ENCODE assay signal across 8 cellular contexts in the genomic region with DNA sequence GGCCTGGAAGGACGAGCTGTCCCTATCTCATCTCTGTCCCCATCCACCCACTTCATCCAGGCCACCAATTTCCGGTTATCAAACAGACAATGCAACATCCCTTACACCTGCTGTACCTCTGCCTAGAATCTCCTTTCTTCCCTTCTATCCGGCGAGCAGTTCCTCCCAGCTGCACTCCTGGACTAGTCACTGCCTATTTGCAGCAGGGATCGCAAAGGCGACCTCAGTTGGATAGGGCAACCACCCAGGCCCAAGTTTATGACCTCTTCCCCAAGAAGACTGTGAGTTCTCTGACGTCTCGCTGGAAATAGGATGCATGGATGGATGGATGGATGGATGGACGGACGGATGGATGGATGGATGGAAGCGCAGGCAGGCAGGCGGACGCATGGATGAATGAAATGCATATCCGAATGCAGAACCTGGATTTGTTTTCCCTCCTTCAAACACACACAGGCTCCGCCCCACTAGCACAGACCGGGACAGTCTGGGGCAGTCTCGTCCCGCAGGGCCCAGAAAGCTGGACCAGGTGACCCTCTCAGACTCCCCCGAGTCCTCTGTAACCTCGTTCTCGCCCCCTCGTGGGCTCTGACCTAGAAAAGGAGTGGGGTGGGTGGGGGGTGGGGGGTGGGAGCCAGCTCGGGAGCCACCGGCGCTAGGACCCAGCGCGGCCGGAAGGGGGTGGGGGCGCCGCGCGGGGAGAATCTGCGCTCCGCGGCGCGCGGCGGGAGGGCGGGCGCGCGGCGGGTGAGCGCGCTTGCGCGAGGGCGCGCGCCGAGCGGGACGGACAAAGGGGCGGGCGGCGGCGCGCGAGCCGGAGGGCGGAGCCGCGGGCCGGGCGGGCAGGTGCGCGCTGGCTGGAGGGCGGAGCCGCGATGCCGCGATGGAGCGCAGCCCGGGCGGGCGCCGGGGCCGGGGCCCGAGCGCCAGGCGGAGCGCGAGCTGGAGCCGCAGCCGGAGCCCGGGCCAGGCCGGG. TPM values are rescaled to one million over a fixed set of nuclear protein-coding genes. Genes with fewer than 3 reads are reported as not detected.
DNase-seq lines count a peak whose midpoint lies in the region; ATAC-seq, FAIRE-seq and TF ChIP-seq lines count a peak whose summit lies in the region.

SBK1 (plus strand) TSS at position 875 of the 976 bp plus-strand sequence. CDS start 24,867 bp downstream, outside the sequence.

- POLR2A ChIA-PET in RWPE1 (lab: Yijun Ruan, JAX; ENCODE audit: low non-redundant PET), result no interaction called here

- FAIRE-seq in D721Med (lab: Jason Lieb, UNC), result no peak

- peak; percentile 80 for DNase-seq in D721Med (ENCODE audit: insufficient read length, low spot score)
- DNase-seq in LHCN-M2 (ENCODE audit: low read depth), result peak; percentile 34
- peak; percentile 94 for DNase-seq in RWPE1 (ENCODE audit: low spot score)
- peak; percentile 76 for DNase-seq in activated T-helper 9 cell treated with anti-CD3 and anti-CD28 coated beads, Interleukin-2, amount 50 U/mL, for 16 hours (ENCODE audit: low read depth)
- DNase-seq in fibroblast of the aortic adventitia (ENCODE audit: low read depth), result peak; percentile 32
- DNase-seq in neural progenitor cell (ENCODE audit: low spot score), result peak; percentile 95

- no peaks in the 10 kb centered on the region for H3K9me3 ChIP-seq in neural progenitor cell (ENCODE audit: low read depth)
- H3K9me3 ChIP-seq in stomach smooth muscle (ENCODE audit: control insufficient read depth in 2 of 2, low read length in 2 of 2), result no peaks in the 10 kb centered on the region

- peak within 1 kb of the TSS; percentile 85 for H3K9ac ChIP-seq in neural progenitor cell
- H3K9ac ChIP-seq in stomach smooth muscle (ENCODE audit: low read length in 2 of 2), result peak within 1 kb of the TSS; percentile 55 to 58

- peaks cover 7% of the 10 kb centered on the region for H3K36me3 Mint-ChIP-seq in neural progenitor cell

- H3K27me3 Mint-ChIP-seq in neural progenitor cell (ENCODE audit: insufficient read depth, low read depth), result peaks cover 5% of the 10 kb centered on the region

- peaks cover 42% of the 10 kb centered on the region for H3K4me1 Mint-ChIP-seq in neural progenitor cell

- TF ChIP-seq CTCF in D721Med (IDR thresholded peaks at IDR 0.05; ENCODE audit: insufficient read depth, missing control alignments), result no peak
- TF ChIP-seq CTCF in RWPE1 (conservative IDR thresholded peaks at IDR 0.05; ENCODE audit: low read depth), result no peak
- no peak for TF ChIP-seq CTCF in fibroblast of the aortic adventitia (IDR thresholded peaks at IDR 0.05; ENCODE audit: insufficient read depth, low read length)
- no peak for TF ChIP-seq CTCF in neural progenitor cell (IDR thresholded peaks at IDR 0.05)

- no peaks in the 10 kb centered on the region for H3K9me3 Mint-ChIP-seq in neural progenitor cell

- H3K4me1 ChIP-seq in neural progenitor cell (peaks cover 14% of the 10 kb centered on the region), stomach smooth muscle (ENCODE audit: control insufficient read depth, insufficient read depth, low read length) (peaks cover 17% of the 10 kb centered on the region)

- H4K20me1 ChIP-seq in neural progenitor cell (ENCODE audit: low read depth), result peaks cover 41% of the 10 kb centered on the region

- H3K4me3 Mint-ChIP-seq in neural progenitor cell, result peak within 1 kb of the TSS; percentile 99

- H3F3A ChIP-seq in neural progenitor cell (ENCODE audit: low read depth), result peaks cover 11% of the 10 kb centered on the region

- peak within 1 kb of the TSS; percentile 75 for H3K27ac ChIP-seq in RWPE1
- H3K27ac ChIP-seq in neural progenitor cell, result no peak within 1 kb of the TSS
- no peak within 1 kb of the TSS for H3K27ac ChIP-seq in stomach smooth muscle (ENCODE audit: low read length)

- ATAC-seq in GM21723 (IDR thresholded peaks at IDR 0.05; ENCODE audit: unreplicated experiment), result peak; percentile 86

- peak within 1 kb of the TSS; percentile 65 for H2AFZ ChIP-seq in neural progenitor cell (replicated peaks)

- H3K36me3 ChIP-seq in neural progenitor cell (no peaks in the 10 kb centered on the region), stomach smooth muscle (ENCODE audit: control insufficient read depth in 2 of 2, insufficient read depth in 2 of 2, low read length in 2 of 2) (no peaks in the 10 kb centered on the region)

- H3K4me3 ChIP-seq in fibroblast of the aortic adventitia (ENCODE audit: low read depth, low read length) (peak within 1 kb of the TSS; percentile 65), neural progenitor cell (peak within 1 kb of the TSS; percentile 100), stomach smooth muscle (ENCODE audit: low read length in 2 of 2) (peak within 1 kb of the TSS; percentile 76 to 82)

- H3K79me2 ChIP-seq in neural progenitor cell (ENCODE audit: low read depth), result peaks cover 61% of the 10 kb centered on the region

- H3K27ac Mint-ChIP-seq in neural progenitor cell, result peak within 1 kb of the TSS; percentile 99

- peak within 1 kb of the TSS; percentile 99 for H3K4me2 ChIP-seq in neural progenitor cell

- CTCF ChIA-PET in RWPE1 (lab: Yijun Ruan, JAX), result interaction anchor here (0.5 to 1.5 kb wide), 4 partner anchors 9 to 32 kb away, joined by 3 to 5 read pairs (median 4); no protein-coding TSS in a partner anchor

- H3K27me3 ChIP-seq in neural progenitor cell (no peaks in the 10 kb centered on the region), stomach smooth muscle (ENCODE audit: control insufficient read depth in 1 of 2, insufficient read depth in 2 of 2, low read length in 2 of 2) (peaks cover 0 to 2% of the 10 kb centered on the region in 2 donors)

RNA-seq across cellular contexts. Expression of gene SBK1, which starts in this region (rescaled TPM):
- under 0.01 and 0.06 TPM in 2 replicates for total RNA-seq in LHCN-M2 (2014; rRNA removed)
- 0.05 TPM for polyA plus RNA-seq in LHCN-M2 (2012)
- under 0.01 TPM in 1 of 2 replicates, not detected in the other for total RNA-seq in fibroblast of the aortic adventitia (ENCODE audit: low replicate concordance)
- 4.6 and 16.4 TPM in 2 replicates for total RNA-seq in neural progenitor cell (ENCODE audit: low replicate concordance)

Comparison
In these comparisons a context has a peak if more than half of its experiments do, and no peak if none do; other contexts are left out.
1. Peak in DNase-seq in LHCN-M2; RNA of the gene not detected or under 1 TPM.
2. Peak in DNase-seq and H3K4me3 ChIP-seq in fibroblast of the aortic adventitia; RNA of the gene not detected or under 1 TPM.
3. DNase-seq: peak in every context shown above with its lines; median percentile 95 in neural progenitor cell; 94 in RWPE1; 80 in D721Med; 76 in activated T-helper 9 cell treated with anti-CD3 and anti-CD28 coated beads, Interleukin-2, amount 50 U/mL, for 16 hours; 34 in LHCN-M2; 32 in fibroblast of the aortic adventitia.